Comparison of ENCODE assay signal across 10 cellular contexts in genomic region chr3:69665026-69665739, GRCh38.
DNase-seq lines count a peak whose midpoint lies in the region; ATAC-seq, FAIRE-seq and TF ChIP-seq lines count a peak whose summit lies in the region.
"Had no signal": no experiment of that assay in that cellular context is flagged by ENCODE, and none has a peak within 500 bp of the region (broad histone marks: within the 10 kb centered on the region; RNA-seq: fewer than 3 reads in every experiment).

No MANE protein-coding gene starts in this region.

- intact Hi-C loops in Right ventricle myocardium inferior (cut with DNase I) (loop anchor here (5.0 kb wide), 1 partner anchor 113 kb away; no protein-coding TSS in a partner anchor), cardiac septum (cut with DNase I) (loop anchor here (5.0 kb wide), 1 partner anchor 338 kb away; no protein-coding TSS in a partner anchor), adrenal gland (cut with DNase I) (no loop called here), vagina (cut with DNase I) (loop anchor here (10.0 kb wide), 1 partner anchor 210 kb away; no protein-coding TSS in a partner anchor)
- intact Hi-C loops in activated naive CD4-positive, alpha-beta T cell treated with anti-CD3 and anti-CD28 coated beads for 36 hours (cut with micrococcal nuclease), result no loop called here

- DNase-seq in Right ventricle myocardium inferior (ENCODE audit: missing footprints) (no peak), cardiac septum (ENCODE audit: low spot score) (no peak), adrenal gland (peak in 4 of 7 donors; percentile 3 to 65 (median 32)), islet precursor cell (peak; percentile 73), GM12892 (ENCODE audit: insufficient read length) (no peak), vagina (ENCODE audit: extremely low spot score in 2 of 2) (no peak)
- no peak for DNase-seq in activated naive CD4-positive, alpha-beta T cell treated with anti-CD3 and anti-CD28 coated beads for 36 hours
- DNase-seq: activated naive CD4-positive, alpha-beta T cell; stimulated activated CD4-positive, alpha-beta T cell treated with anti-CD3 and anti-CD28 coated beads, Interleukin-1b, Interleukin-23, amount 100 ng/mL, for 48 hours had no signal

- no peaks in the 10 kb centered on the region for H3K27me3 Mint-ChIP-seq in activated naive CD4-positive, alpha-beta T cell treated with anti-CD3 and anti-CD28 coated beads for 36 hours (ENCODE audit: low read depth)

- FAIRE-seq in GM12892 (lab: Jason Lieb, UNC), result no peak

- H3K36me3 ChIP-seq in adrenal gland (replicated peaks in 1 of 2) (no peaks in the 10 kb centered on the region), vagina (no peaks in the 10 kb centered on the region)

- TF ChIP-seq POLR2A in adrenal gland (IDR thresholded peaks at IDR 0.05), result no peak
- TF ChIP-seq POLR2A in GM12892 (IDR thresholded peaks at IDR 0.05; ENCODE audit: low read depth, low read length), result no peak
- no peak for TF ChIP-seq POLR2A in vagina (IDR thresholded peaks at IDR 0.05)

- no peak overlapping the region for H3K27ac Mint-ChIP-seq in activated naive CD4-positive, alpha-beta T cell treated with anti-CD3 and anti-CD28 coated beads for 36 hours

- no peaks in the 10 kb centered on the region for H3K4me1 ChIP-seq in adrenal gland (replicated peaks in 1 of 2)
- H3K4me1 ChIP-seq in vagina, result no peaks in the 10 kb centered on the region

- ATAC-seq in Right ventricle myocardium inferior (peak; percentile 91), HG02759 (IDR thresholded peaks at IDR 0.05; ENCODE audit: unreplicated experiment) (no peak)

- H3K4me3 Mint-ChIP-seq in activated naive CD4-positive, alpha-beta T cell treated with anti-CD3 and anti-CD28 coated beads for 36 hours, result no peak overlapping the region

- no peaks in the 10 kb centered on the region for H3K9me3 ChIP-seq in adrenal gland (replicated peaks in 1 of 3)
- H3K9me3 ChIP-seq in vagina, result no peaks in the 10 kb centered on the region

- H3K27me3 ChIP-seq in adrenal gland, result no peaks in the 10 kb centered on the region
- H3K27me3 ChIP-seq in vagina, result no peaks in the 10 kb centered on the region

- H3K4me3 ChIP-seq in adrenal gland (no peak overlapping the region), vagina (no peak overlapping the region)

- no peaks in the 10 kb centered on the region for H3K9me3 Mint-ChIP-seq in activated naive CD4-positive, alpha-beta T cell treated with anti-CD3 and anti-CD28 coated beads for 36 hours

- 21 to 37% (median 32%) methylated on average over 4 of the region's 4 CpGs for WGBS in adrenal gland, 4 donors

- CTCF ChIA-PET in activated naive CD4-positive, alpha-beta T cell treated with anti-CD3 and anti-CD28 coated beads for 36 hours (lab: Charles Lee), result interaction anchor here (0.6 kb wide), 1 partner anchor 75 kb away, joined by 3 read pairs; no protein-coding TSS in a partner anchor

- H3K4me1 Mint-ChIP-seq in activated naive CD4-positive, alpha-beta T cell treated with anti-CD3 and anti-CD28 coated beads for 36 hours (ENCODE audit: low read depth), result no peaks in the 10 kb centered on the region

- no peak for TF ChIP-seq CTCF in adrenal gland (IDR thresholded peaks at IDR 0.05)
- no peak for TF ChIP-seq CTCF in vagina (IDR thresholded peaks at IDR 0.05)

- H3K27ac ChIP-seq in adrenal gland (peak overlapping the region in 1 of 5 donors; percentile 33), vagina (no peak overlapping the region)

- H3K36me3 Mint-ChIP-seq in activated naive CD4-positive, alpha-beta T cell treated with anti-CD3 and anti-CD28 coated beads for 36 hours (ENCODE audit: low read depth), result no peaks in the 10 kb centered on the region

Comparison
In these comparisons a context has a peak if more than half of its experiments do, and no peak if none do; other contexts are left out.
1. DNase-seq: peak in adrenal gland (4 of 7) and islet precursor cell (single experiment); none in Right ventricle myocardium inferior (single experiment), cardiac septum (single experiment), GM12892 (single experiment), activated naive CD4-positive, alpha-beta T cell treated with anti-CD3 and anti-CD28 coated beads for 36 hours (single experiment) and vagina (0 of 2).
2. intact Hi-C loops: an anchor here in Right ventricle myocardium inferior (5.0 kb wide), cardiac septum (5.0 kb wide) and vagina (10.0 kb wide); none called in adrenal gland and activated naive CD4-positive, alpha-beta T cell treated with anti-CD3 and anti-CD28 coated beads for 36 hours.